ENCODE assay signal across 1 cellular context in genomic region chr3:170003881-170004356, GRCh38.
TF ChIP-seq lines count a peak whose summit lies in the region.

No MANE protein-coding gene starts in this region.

TF ChIP-seq in HepG2, 621 proteins besides CTCF, POLR2A, EP300 and RAD21 (continued from another document and continues in another):
- TF ChIP-seq ZBTB10 (CRISPR knock-in tag; IDR thresholded peaks at IDR 0.05; ENCODE audit: borderline replicate concordance) (no peak), DRAP1 (CRISPR knock-in tag; IDR thresholded peaks at IDR 0.05) (0 out of 2 replicates have a peak, but pooled peaks have one; percentile 27), ARNTL (CRISPR knock-in tag; IDR thresholded peaks at IDR 0.05) (no peak), ZNF782 (CRISPR knock-in tag; IDR thresholded peaks at IDR 0.05; ENCODE audit: borderline replicate concordance) (no peak), RARA (CRISPR knock-in tag; IDR thresholded peaks at IDR 0.05) (peak; percentile 66), NR2F6 (IDR thresholded peaks at IDR 0.05) (peak; percentile 56), NR2F6 (CRISPR knock-in tag; IDR thresholded peaks at IDR 0.05) (peak; percentile 69), SIN3B (IDR thresholded peaks at IDR 0.05; ENCODE audit: low read length) (no peak), ZNF44 (CRISPR knock-in tag; IDR thresholded peaks at IDR 0.05) (no peak), RNF2 (conservative IDR thresholded peaks at IDR 0.05; ENCODE audit: low read depth) (no peak), ZNF570 (CRISPR knock-in tag; IDR thresholded peaks at IDR 0.05; ENCODE audit: borderline replicate concordance) (no peak), PREB (CRISPR knock-in tag; IDR thresholded peaks at IDR 0.05) (no peak), HNF4A (CRISPR knock-in tag; IDR thresholded peaks at IDR 0.05) (peak; percentile 61), AFF4 (CRISPR knock-in tag; IDR thresholded peaks at IDR 0.05) (no peak), IKZF1 (IDR thresholded peaks at IDR 0.05) (no peak), FLYWCH1 (CRISPR knock-in tag; IDR thresholded peaks at IDR 0.05) (no peak), ZC3H13 (CRISPR knock-in tag; IDR thresholded peaks at IDR 0.05) (no peak), FOXM1 (CRISPR knock-in tag; IDR thresholded peaks at IDR 0.05) (no peak), ZNF224 (CRISPR knock-in tag; IDR thresholded peaks at IDR 0.05) (no peak), ZHX2 (IDR thresholded peaks at IDR 0.05; ENCODE audit: low read depth) (no peak), ZHX2 (CRISPR knock-in tag; IDR thresholded peaks at IDR 0.05; ENCODE audit: borderline replicate concordance) (no peak), KDM2A (CRISPR knock-in tag; IDR thresholded peaks at IDR 0.05; ENCODE audit: borderline replicate concordance, low read depth) (peak; percentile 41; the same call in 1 of the 2 replicates), NPAS2 (CRISPR knock-in tag; IDR thresholded peaks at IDR 0.05; ENCODE audit: borderline replicate concordance) (no peak), SPEN (CRISPR knock-in tag; IDR thresholded peaks at IDR 0.05; ENCODE audit: low read depth) (no peak), FOXA1 (IDR thresholded peaks at IDR 0.05) (no peak), FOXA1 (CRISPR knock-in tag; IDR thresholded peaks at IDR 0.05) (peak; percentile 68), CREM (IDR thresholded peaks at IDR 0.05) (peak; percentile 55; the same call in 1 of the 2 replicates), CREM (CRISPR knock-in tag; IDR thresholded peaks at IDR 0.05) (no peak), HMGA1 (CRISPR knock-in tag; conservative IDR thresholded peaks at IDR 0.05) (no peak), BCL6 (CRISPR knock-in tag; IDR thresholded peaks at IDR 0.05) (peak; percentile 61), CEBPB (IDR thresholded peaks at IDR 0.05; ENCODE audit: borderline replicate concordance, low read depth, low read length) (no peak), ZNF619 (CRISPR knock-in tag; IDR thresholded peaks at IDR 0.05) (no peak)
- TF ChIP-seq, protein P1, sequence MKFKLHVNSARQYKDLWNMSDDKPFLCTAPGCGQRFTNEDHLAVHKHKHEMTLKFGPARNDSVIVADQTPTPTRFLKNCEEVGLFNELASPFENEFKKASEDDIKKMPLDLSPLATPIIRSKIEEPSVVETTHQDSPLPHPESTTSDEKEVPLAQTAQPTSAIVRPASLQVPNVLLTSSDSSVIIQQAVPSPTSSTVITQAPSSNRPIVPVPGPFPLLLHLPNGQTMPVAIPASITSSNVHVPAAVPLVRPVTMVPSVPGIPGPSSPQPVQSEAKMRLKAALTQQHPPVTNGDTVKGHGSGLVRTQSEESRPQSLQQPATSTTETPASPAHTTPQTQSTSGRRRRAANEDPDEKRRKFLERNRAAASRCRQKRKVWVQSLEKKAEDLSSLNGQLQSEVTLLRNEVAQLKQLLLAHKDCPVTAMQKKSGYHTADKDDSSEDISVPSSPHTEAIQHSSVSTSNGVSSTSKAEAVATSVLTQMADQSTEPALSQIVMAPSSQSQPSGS (CRISPR knock-in tag; IDR thresholded peaks at IDR 0.05), result peak; percentile 24; the same call in 1 of the 2 replicates
- TF ChIP-seq, protein P2, sequence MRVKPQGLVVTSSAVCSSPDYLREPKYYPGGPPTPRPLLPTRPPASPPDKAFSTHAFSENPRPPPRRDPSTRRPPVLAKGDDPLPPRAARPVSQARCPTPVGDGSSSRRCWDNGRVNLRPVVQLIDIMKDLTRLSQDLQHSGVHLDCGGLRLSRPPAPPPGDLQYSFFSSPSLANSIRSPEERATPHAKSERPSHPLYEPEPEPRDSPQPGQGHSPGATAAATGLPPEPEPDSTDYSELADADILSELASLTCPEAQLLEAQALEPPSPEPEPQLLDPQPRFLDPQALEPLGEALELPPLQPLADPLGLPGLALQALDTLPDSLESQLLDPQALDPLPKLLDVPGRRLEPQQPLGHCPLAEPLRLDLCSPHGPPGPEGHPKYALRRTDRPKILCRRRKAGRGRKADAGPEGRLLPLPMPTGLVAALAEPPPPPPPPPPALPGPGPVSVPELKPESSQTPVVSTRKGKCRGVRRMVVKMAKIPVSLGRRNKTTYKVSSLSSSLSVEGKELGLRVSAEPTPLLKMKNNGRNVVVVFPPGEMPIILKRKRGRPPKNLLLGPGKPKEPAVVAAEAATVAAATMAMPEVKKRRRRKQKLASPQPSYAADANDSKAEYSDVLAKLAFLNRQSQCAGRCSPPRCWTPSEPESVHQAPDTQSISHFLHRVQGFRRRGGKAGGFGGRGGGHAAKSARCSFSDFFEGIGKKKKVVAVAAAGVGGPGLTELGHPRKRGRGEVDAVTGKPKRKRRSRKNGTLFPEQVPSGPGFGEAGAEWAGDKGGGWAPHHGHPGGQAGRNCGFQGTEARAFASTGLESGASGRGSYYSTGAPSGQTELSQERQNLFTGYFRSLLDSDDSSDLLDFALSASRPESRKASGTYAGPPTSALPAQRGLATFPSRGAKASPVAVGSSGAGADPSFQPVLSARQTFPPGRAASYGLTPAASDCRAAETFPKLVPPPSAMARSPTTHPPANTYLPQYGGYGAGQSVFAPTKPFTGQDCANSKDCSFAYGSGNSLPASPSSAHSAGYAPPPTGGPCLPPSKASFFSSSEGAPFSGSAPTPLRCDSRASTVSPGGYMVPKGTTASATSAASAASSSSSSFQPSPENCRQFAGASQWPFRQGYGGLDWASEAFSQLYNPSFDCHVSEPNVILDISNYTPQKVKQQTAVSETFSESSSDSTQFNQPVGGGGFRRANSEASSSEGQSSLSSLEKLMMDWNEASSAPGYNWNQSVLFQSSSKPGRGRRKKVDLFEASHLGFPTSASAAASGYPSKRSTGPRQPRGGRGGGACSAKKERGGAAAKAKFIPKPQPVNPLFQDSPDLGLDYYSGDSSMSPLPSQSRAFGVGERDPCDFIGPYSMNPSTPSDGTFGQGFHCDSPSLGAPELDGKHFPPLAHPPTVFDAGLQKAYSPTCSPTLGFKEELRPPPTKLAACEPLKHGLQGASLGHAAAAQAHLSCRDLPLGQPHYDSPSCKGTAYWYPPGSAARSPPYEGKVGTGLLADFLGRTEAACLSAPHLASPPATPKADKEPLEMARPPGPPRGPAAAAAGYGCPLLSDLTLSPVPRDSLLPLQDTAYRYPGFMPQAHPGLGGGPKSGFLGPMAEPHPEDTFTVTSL (CRISPR knock-in tag; IDR thresholded peaks at IDR 0.05; ENCODE audit: borderline replicate concordance), result peak; percentile 83; the same call in 1 of the 2 replicates
- TF ChIP-seq, protein P3, sequence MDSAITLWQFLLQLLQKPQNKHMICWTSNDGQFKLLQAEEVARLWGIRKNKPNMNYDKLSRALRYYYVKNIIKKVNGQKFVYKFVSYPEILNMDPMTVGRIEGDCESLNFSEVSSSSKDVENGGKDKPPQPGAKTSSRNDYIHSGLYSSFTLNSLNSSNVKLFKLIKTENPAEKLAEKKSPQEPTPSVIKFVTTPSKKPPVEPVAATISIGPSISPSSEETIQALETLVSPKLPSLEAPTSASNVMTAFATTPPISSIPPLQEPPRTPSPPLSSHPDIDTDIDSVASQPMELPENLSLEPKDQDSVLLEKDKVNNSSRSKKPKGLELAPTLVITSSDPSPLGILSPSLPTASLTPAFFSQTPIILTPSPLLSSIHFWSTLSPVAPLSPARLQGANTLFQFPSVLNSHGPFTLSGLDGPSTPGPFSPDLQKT (CRISPR knock-in tag; IDR thresholded peaks at IDR 0.05; ENCODE audit: borderline replicate concordance), result no peak
- TF ChIP-seq, protein P4, sequence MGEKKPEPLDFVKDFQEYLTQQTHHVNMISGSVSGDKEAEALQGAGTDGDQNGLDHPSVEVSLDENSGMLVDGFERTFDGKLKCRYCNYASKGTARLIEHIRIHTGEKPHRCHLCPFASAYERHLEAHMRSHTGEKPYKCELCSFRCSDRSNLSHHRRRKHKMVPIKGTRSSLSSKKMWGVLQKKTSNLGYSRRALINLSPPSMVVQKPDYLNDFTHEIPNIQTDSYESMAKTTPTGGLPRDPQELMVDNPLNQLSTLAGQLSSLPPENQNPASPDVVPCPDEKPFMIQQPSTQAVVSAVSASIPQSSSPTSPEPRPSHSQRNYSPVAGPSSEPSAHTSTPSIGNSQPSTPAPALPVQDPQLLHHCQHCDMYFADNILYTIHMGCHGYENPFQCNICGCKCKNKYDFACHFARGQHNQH (CRISPR knock-in tag; IDR thresholded peaks at IDR 0.05), result peak; percentile 66; the same call in 1 of the 2 replicates
